Comparison of ENCODE assay signal across 8 cellular contexts in the genomic region with DNA sequence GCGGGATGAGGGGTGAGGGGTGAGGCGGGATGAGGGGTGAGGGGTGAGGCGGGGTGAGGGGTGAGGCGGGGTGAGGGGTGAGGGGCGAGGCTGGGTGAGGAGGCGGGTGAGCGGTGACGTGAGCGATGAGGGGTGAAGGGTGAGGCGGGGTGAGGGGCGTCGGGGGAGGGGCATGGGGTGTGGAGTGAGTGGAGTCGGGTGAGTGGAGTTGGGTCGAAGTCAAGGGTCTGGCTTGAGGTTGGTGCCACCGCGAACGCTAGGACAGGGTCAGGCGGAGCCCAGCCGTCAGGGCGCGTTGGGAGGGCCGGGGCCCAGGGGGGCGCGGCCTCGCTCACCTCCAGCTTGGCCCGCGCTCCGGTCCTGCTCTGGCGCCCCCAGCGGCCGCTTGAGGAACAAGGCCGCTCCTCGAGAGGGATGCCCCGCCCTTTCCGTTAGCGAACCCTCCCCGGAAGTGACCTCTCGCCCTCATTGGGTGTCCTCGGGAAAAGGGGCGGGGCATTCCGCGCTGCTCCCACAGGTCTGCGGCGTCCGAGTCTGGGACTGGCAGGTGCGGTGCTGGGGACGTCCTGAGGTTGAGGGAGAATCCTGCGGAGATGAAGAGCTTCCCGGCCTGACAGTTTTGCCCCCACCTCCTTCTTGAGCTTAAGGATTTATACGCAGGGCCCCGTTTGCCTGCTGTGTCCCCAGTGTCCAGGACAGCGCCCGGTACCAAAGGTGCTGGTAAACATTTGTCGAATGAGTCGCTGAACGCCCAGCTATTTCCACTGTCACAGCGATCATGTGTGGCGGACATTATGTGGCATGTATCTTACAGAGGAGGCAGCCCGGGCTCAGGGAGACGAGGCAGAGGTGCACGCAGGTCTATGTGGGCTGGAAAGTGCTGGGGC. TPM values are rescaled to one million over a fixed set of nuclear protein-coding genes. Genes with fewer than 3 reads are reported as not detected.
DNase-seq lines count a peak whose midpoint lies in the region; ATAC-seq and TF ChIP-seq lines count a peak whose summit lies in the region.

A gene with protein sequence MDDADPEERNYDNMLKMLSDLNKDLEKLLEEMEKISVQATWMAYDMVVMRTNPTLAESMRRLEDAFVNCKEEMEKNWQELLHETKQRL (minus strand): TSS at position 397 of the 887 bp plus-strand sequence. CDS start 6,514 bp downstream, outside the sequence.

- H3F3A ChIP-seq in SU-DHL-6 (ENCODE audit: insufficient read depth) = peaks cover 3% of the 10 kb centered on the region; the same call in 1 of the 2 replicates

- H4K20me1 ChIP-seq in SU-DHL-6 (ENCODE audit: low read depth, low read length) = no peaks in the 10 kb centered on the region

- ATAC-seq in HG02759 (IDR thresholded peaks at IDR 0.05; ENCODE audit: unreplicated experiment) = peak; percentile 94
- ATAC-seq in heart right ventricle = peak; percentile 94 to 98 (median 96)
- ATAC-seq in upper lobe of right lung = peak; percentile 98

- DNase-seq in NCI-H1417 (lab: John Stamatoyannopoulos, UW) (peak; percentile 82 to 96 (median 90)), adipocyte (ENCODE audit: low read depth) (peak; percentile 99), heart right ventricle (peak; percentile 97), posterior vena cava (ENCODE audit: low spot score) (peak; percentile 99), upper lobe of right lung (peak; percentile 99)

- peaks cover 21% of the 10 kb centered on the region for H3K4me1 ChIP-seq in adipocyte (ENCODE audit: control insufficient read depth, insufficient read depth, low read length)
- peaks cover 0 to 20% (median 7%) of the 10 kb centered on the region in 9 donors for H3K4me1 ChIP-seq in heart right ventricle
- peaks cover 10% of the 10 kb centered on the region for H3K4me1 ChIP-seq in upper lobe of right lung

- H2AFZ ChIP-seq in SU-DHL-6 (ENCODE audit: low read depth, low read length, severe bottlenecking) = peak within 1 kb of the TSS; percentile 78

- H3K4me2 ChIP-seq in SU-DHL-6 (ENCODE audit: low read depth, low read length, poor library complexity, severe bottlenecking) = peak within 1 kb of the TSS; percentile 75

- no peaks in the 10 kb centered on the region; the same call in 1 of the 2 replicates for H3K36me3 ChIP-seq in SU-DHL-6 (ENCODE audit: low read length)
- no peaks in the 10 kb centered on the region for H3K36me3 ChIP-seq in adipocyte (ENCODE audit: control insufficient read depth, insufficient read depth, low read length, severe bottlenecking)
- H3K36me3 ChIP-seq in heart right ventricle = peaks cover 0 to 8% (median 0%) of the 10 kb centered on the region in 9 donors
- H3K36me3 ChIP-seq in upper lobe of right lung = no peaks in the 10 kb centered on the region

- peak; percentile 91 for TF ChIP-seq CTCF in GM12873 (IDR thresholded peaks at IDR 0.05; ENCODE audit: insufficient read depth, low read depth, low read length, missing control alignments)
- peak; percentile 71 for TF ChIP-seq CTCF in SU-DHL-6 (IDR thresholded peaks at IDR 0.05; ENCODE audit: insufficient read depth, low read length, poor library complexity, severe bottlenecking)
- TF ChIP-seq CTCF in heart right ventricle (IDR thresholded peaks at IDR 0.05) = peak; percentile 88 to 99 (median 98)
- TF ChIP-seq CTCF in upper lobe of right lung (IDR thresholded peaks at IDR 0.05) = peak; percentile 95

- no peaks in the 10 kb centered on the region for H3K79me2 ChIP-seq in SU-DHL-6 (ENCODE audit: insufficient read depth, low read length)

- WGBS in heart right ventricle, 2 donors = 3 to 7% methylated on average over 51 to 61 of the region's 61 CpGs

- H3K9ac ChIP-seq in SU-DHL-6 (ENCODE audit: low read length) = peak within 1 kb of the TSS; percentile 58
- H3K9ac ChIP-seq in adipocyte (ENCODE audit: low read length) = peak within 1 kb of the TSS; percentile 86

- no peak within 1 kb of the TSS for H3K27ac ChIP-seq in SU-DHL-6 (ENCODE audit: low read depth, low read length)
- peak within 1 kb of the TSS; percentile 47 to 91 (median 86) for H3K27ac ChIP-seq in heart right ventricle
- peak within 1 kb of the TSS; percentile 65 for H3K27ac ChIP-seq in upper lobe of right lung

- H3K9me2 ChIP-seq in SU-DHL-6 (replicated peaks; ENCODE audit: insufficient read depth, low read length) = no peaks in the 10 kb centered on the region

- H3K9me3 ChIP-seq in SU-DHL-6 (ENCODE audit: insufficient read depth, low read length) = no peaks in the 10 kb centered on the region
- H3K9me3 ChIP-seq in adipocyte (ENCODE audit: control insufficient read depth, low read length) = no peaks in the 10 kb centered on the region
- H3K9me3 ChIP-seq in heart right ventricle = no peaks in the 10 kb centered on the region
- no peaks in the 10 kb centered on the region for H3K9me3 ChIP-seq in upper lobe of right lung

- intact Hi-C loops in heart right ventricle (cut with DNase I) (loop anchor here in 2 of 10 donors (2.0 to 5.0 kb wide), 2 partner anchors 20 to 35 kb away; partner anchors contain the start of genes CHKB (in 1 of the 2) and SCO2 (in 1 of the 2)), posterior vena cava (cut with DNase I) (no loop called here), upper lobe of right lung (cut with DNase I) (no loop called here)

- H3K27me3 ChIP-seq in SU-DHL-6 (ENCODE audit: low read length) = no peaks in the 10 kb centered on the region
- H3K27me3 ChIP-seq in adipocyte (replicated peaks; ENCODE audit: control insufficient read depth, insufficient read depth, low read length) = peaks cover 5% of the 10 kb centered on the region
- H3K27me3 ChIP-seq in heart right ventricle = no peaks in the 10 kb centered on the region
- H3K27me3 ChIP-seq in upper lobe of right lung = no peaks in the 10 kb centered on the region

- H3K4me3 ChIP-seq in SU-DHL-6 (ENCODE audit: insufficient read depth, low read length, poor library complexity, severe bottlenecking) (peak within 1 kb of the TSS; percentile 50), adipocyte (ENCODE audit: low read length) (peak within 1 kb of the TSS; percentile 85), heart right ventricle (peak within 1 kb of the TSS; percentile 44 to 87 (median 65)), upper lobe of right lung (peak within 1 kb of the TSS; percentile 71)

RNA-seq across cellular contexts. Expression of the gene that starts here (rescaled TPM):
- total RNA-seq in heart right ventricle (under 1 TPM in 2 of 10 donors, not detected in 8; 0.74 to 0.90 TPM), posterior vena cava (not detected), upper lobe of right lung (not detected)
- polyA plus RNA-seq in heart right ventricle = not detected

Comparison
In these comparisons a context has a peak if more than half of its experiments do, and no peak if none do; other contexts are left out.
1. Peak in DNase-seq, ATAC-seq, H3K4me3 ChIP-seq and H3K27ac ChIP-seq in heart right ventricle; RNA of the gene not detected or under 1 TPM.
2. Peak in DNase-seq in posterior vena cava; RNA of the gene not detected or under 1 TPM.
3. Peak in DNase-seq, ATAC-seq, H3K4me3 ChIP-seq and H3K27ac ChIP-seq in upper lobe of right lung; RNA of the gene not detected or under 1 TPM.